Comparison of ENCODE assay signal across 14 cellular contexts in genomic region chr21:38646213-38646837, GRCh38.
DNase-seq lines count a peak whose midpoint lies in the region; ATAC-seq and TF ChIP-seq lines count a peak whose summit lies in the region.
"Had no signal": no experiment of that assay in that cellular context is flagged by ENCODE, and none has a peak within 500 bp of the region (broad histone marks: within the 10 kb centered on the region; RNA-seq: fewer than 3 reads in every experiment).

No MANE protein-coding gene starts in this region.

- H3K9me2 ChIP-seq in GM23248 (ENCODE audit: insufficient read depth), result no peaks in the 10 kb centered on the region

- H3K4me1 ChIP-seq in GM23248 (ENCODE audit: insufficient read depth) (peaks cover 22% of the 10 kb centered on the region), ascending aorta (peaks cover 7 to 58% of the 10 kb centered on the region in 2 donors)

- in situ Hi-C loops in GM23248 (cut with MboI), result no loop called here
- in situ Hi-C loops in GM13977 (cut with MboI; ENCODE audit: low pct_unique_long_range_greater_than_20kb, low sequenced_read_pairs, unreplicated experiment), result no loop called here

- H3K79me2 ChIP-seq in GM23248 (ENCODE audit: insufficient read depth), result no peaks in the 10 kb centered on the region

- H3K4me3 ChIP-seq in AG10803 (ENCODE audit: low read length), result no peak overlapping the region
- peak overlapping the region; percentile 42 for H3K4me3 ChIP-seq in GM23248
- peak overlapping the region in 1 of 2 donors; percentile 45 for H3K4me3 ChIP-seq in ascending aorta
- H3K4me3 ChIP-seq: mucosa of descending colon had no signal

- peak overlapping the region; percentile 81 for H3K4me2 ChIP-seq in GM23248 (ENCODE audit: unreplicated experiment)

- no peak for TF ChIP-seq CTCF in AG10803 (conservative IDR thresholded peaks at IDR 0.05; ENCODE audit: low read length)
- TF ChIP-seq CTCF in ascending aorta (IDR thresholded peaks at IDR 0.05), result no peak
- no peak for TF ChIP-seq CTCF in GM13977 (IDR thresholded peaks at IDR 0.05; ENCODE audit: extremely low read depth, insufficient read depth, missing control alignments)

- ATAC-seq in GM21367 (IDR thresholded peaks at IDR 0.05; ENCODE audit: unreplicated experiment), result no peak
- ATAC-seq in GM19463 (IDR thresholded peaks at IDR 0.05; ENCODE audit: unreplicated experiment), result no peak
- ATAC-seq: CD8-positive, alpha-beta T cell; mucosa of descending colon had no signal

- H3F3A ChIP-seq in GM23248 (ENCODE audit: insufficient read depth), result peaks cover 26% of the 10 kb centered on the region

- H4K20me1 ChIP-seq in GM23248 (ENCODE audit: insufficient read depth), result no peaks in the 10 kb centered on the region

- H2AFZ ChIP-seq in GM23248, result no peak overlapping the region

- WGBS in GM23248 (ENCODE audit: low coverage in 1 of 2, low lambda C conversion rate in 2 of 2, missing lambda C conversion rate in 2 of 2), 2 experiments, result 3 to 5% methylated on average over 5 of the region's 5 CpGs

- H3K27ac ChIP-seq in GM23248 (peak overlapping the region; percentile 82), ascending aorta (peak overlapping the region; percentile 68 to 71)
- H3K27ac ChIP-seq: VCaP had no signal

- no peaks in the 10 kb centered on the region for H3K36me3 ChIP-seq in GM23248 (ENCODE audit: low read depth)
- no peaks in the 10 kb centered on the region for H3K36me3 ChIP-seq in ascending aorta

- peak overlapping the region; percentile 63 for H3K9ac ChIP-seq in GM23248

- DNase-seq in AG10803 (ENCODE audit: low read depth) (peak; percentile 37), GM23248 (peak; percentile 96), ascending aorta (ENCODE audit: low spot score in 2 of 2) (peak in 1 of 2 donors; percentile 88), kidney tubule cell (ENCODE audit: low spot score) (peak; percentile 54), NCI-H524 (lab: John Stamatoyannopoulos, UW) (no peak), GM13977 (ENCODE audit: low spot score) (no peak)
- DNase-seq: CD8-positive, alpha-beta T cell; erythroblast; KG1; mucosa of descending colon; NCI-H2029 treated with DMSO at 0.1 percent for 48 hours had no signal

- H3K27me3 ChIP-seq in GM23248 (replicated peaks; ENCODE audit: insufficient read depth) (peaks cover 15% of the 10 kb centered on the region; the same call in 1 of the 2 replicates), ascending aorta (no peaks in the 10 kb centered on the region)

- intact Hi-C loops in ascending aorta (cut with DNase I), result loop anchor here (5.0 kb wide), 2 partner anchors 34 to 79 kb away; no protein-coding TSS in a partner anchor

- no peaks in the 10 kb centered on the region for H3K9me3 ChIP-seq in GM23248 (ENCODE audit: low read depth)
- no peaks in the 10 kb centered on the region for H3K9me3 ChIP-seq in ascending aorta
- H3K9me3 ChIP-seq: mucosa of descending colon had no signal

Comparison
In these comparisons a context has a peak if more than half of its experiments do, and no peak if none do; other contexts are left out.
1. DNase-seq: peak in AG10803 (single experiment), GM23248 (single experiment) and kidney tubule cell (single experiment); none in NCI-H524 (0 of 2) and GM13977 (single experiment).